Comparison of ENCODE assay signal across 16 cellular contexts in the genomic region with DNA sequence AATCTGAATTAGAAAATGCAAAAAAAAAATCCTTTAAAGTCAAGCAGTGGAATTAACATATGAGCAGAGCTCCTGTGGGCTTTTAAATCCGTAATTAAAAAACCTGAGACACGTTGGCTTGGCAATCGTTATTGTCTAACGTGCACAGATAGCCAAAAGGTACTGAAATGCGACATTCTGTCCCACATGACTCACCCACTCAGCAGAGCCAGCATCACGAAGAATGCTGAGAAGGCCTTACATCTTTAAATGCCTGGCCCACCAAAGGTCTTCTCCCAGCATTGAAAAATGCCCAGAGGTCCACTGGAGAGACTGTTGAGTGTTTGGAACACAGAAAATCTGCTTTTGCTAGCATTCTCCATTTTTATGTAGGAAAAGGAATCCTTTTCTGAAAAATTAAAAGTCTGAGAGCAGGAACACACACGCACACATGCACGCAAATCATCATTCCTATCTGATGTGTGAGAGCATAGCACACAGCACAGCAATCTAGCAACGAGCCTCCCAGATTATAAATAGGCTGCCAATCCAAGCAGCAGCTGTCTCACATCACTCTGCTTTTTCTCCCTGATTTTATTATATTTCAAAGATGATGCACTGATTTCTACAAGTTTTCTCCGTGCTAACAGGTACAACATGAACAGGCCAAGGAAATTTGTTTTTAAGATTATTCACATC.
A peak's percentile ranks its signal among the peaks of the same experiment; 100 is the strongest.
DNase-seq lines count a peak whose midpoint lies in the region; ATAC-seq and TF ChIP-seq lines count a peak whose summit lies in the region.
"Had no signal": no experiment of that assay in that cellular context is flagged by ENCODE, and none has a peak within 500 bp of the region (broad histone marks: within the 10 kb centered on the region; RNA-seq: fewer than 3 reads in every experiment).

No MANE protein-coding gene starts in this region.

- no peak overlapping the region for H4K12ac ChIP-seq in trophoblast cell (ENCODE audit: low read depth, low read length)

- no peak overlapping the region for H3K23ac ChIP-seq in trophoblast cell (ENCODE audit: low read length)

- H3K9me3 ChIP-seq in trophoblast cell (ENCODE audit: insufficient read depth, low read depth, low read length) = no peaks in the 10 kb centered on the region
- no peaks in the 10 kb centered on the region for H3K9me3 ChIP-seq in lower lobe of right lung
- no peaks in the 10 kb centered on the region for H3K9me3 ChIP-seq in Karpas-422 (ENCODE audit: low read length)
- H3K9me3 ChIP-seq: BLaER1, stomach had no signal

- H3K9me2 ChIP-seq in Karpas-422 (replicated peaks; ENCODE audit: insufficient read depth, low read length) = no peaks in the 10 kb centered on the region

- H3K9ac ChIP-seq in trophoblast cell (ENCODE audit: low read length) = no peak overlapping the region
- H3K9ac ChIP-seq in Karpas-422 (ENCODE audit: low read length) = no peak overlapping the region
- H3K9ac ChIP-seq: BLaER1 had no signal

- in situ Hi-C loops in G401 (cut with HindIII; ENCODE audit: low sequenced_read_pairs) = no loop called here

- H2BK120ac ChIP-seq in trophoblast cell (ENCODE audit: insufficient read depth, low read length, poor library complexity) = no peak overlapping the region

- H3K36me3 ChIP-seq in trophoblast cell (ENCODE audit: control insufficient read depth in 1 of 2, insufficient read depth in 2 of 2, low read length in 2 of 2) = no peaks in the 10 kb centered on the region
- H3K36me3 ChIP-seq in lower lobe of right lung = no peaks in the 10 kb centered on the region
- H3K36me3 ChIP-seq in Karpas-422 (ENCODE audit: insufficient read depth, low read length) = no peaks in the 10 kb centered on the region

- H2BK5ac ChIP-seq in trophoblast cell (ENCODE audit: low read depth, low read length, poor library complexity) = no peak overlapping the region

- H3K18ac ChIP-seq in trophoblast cell (ENCODE audit: low read length) = no peak overlapping the region

- no peak overlapping the region for H3K14ac ChIP-seq in trophoblast cell (ENCODE audit: low read length)

- no CpG with 5 or more reads among the region's 10 CpGs for WGBS in trophoblast cell (ENCODE audit: extremely low coverage, insufficient coverage, insufficient read length)

- intact Hi-C loops in lower lobe of right lung (cut with DNase I) = no loop called here

- DNase-seq in G401 (ENCODE audit: low spot score) = peak; percentile 58
- DNase-seq in amniotic epithelial cell (ENCODE audit: low read depth) = peak; percentile 47
- peak; percentile 57 for DNase-seq in fibroblast of pulmonary artery (ENCODE audit: low read depth)
- DNase-seq in trophoblast cell = peak; percentile 60 to 77
- no peak for DNase-seq in lower lobe of right lung
- DNase-seq in NCI-H748 treated with DMSO at 0.1 percent for 48 hours (lab: John Stamatoyannopoulos, UW) = no peak
- DNase-seq in Karpas-422 = no peak
- DNase-seq: activated CD4-positive, alpha-beta T cell treated with anti-CD3 and anti-CD28 coated beads, Interleukin-2, amount 50 U/mL, for 1 hour; activated T-cell treated with anti-CD3 and anti-CD28 coated beads, Interleukin-2, amount 50 U/mL, for 48 hours; NCI-H1048; NCI-H2171 treated with DMSO at 0.1 percent for 48 hours; occipital lobe; stomach had no signal

- peaks cover 0 to 3% of the 10 kb centered on the region in 2 experiments for H3K4me1 ChIP-seq in trophoblast cell (ENCODE audit: control insufficient read depth in 1 of 2, insufficient read depth in 2 of 2, low read length in 2 of 2)
- H3K4me1 ChIP-seq in lower lobe of right lung = peaks cover 9% of the 10 kb centered on the region
- H3K4me1 ChIP-seq in Karpas-422 (ENCODE audit: low read length) = peaks cover 22% of the 10 kb centered on the region
- H3K4me1 ChIP-seq: BLaER1 had no signal

- H3K4me2 ChIP-seq in trophoblast cell (ENCODE audit: low read length) (peak overlapping the region; percentile 36), Karpas-422 (ENCODE audit: low read depth, low read length, poor library complexity, severe bottlenecking) (no peak overlapping the region)
- H3K4me2 ChIP-seq: BLaER1 had no signal

- H3K79me2 ChIP-seq in trophoblast cell (ENCODE audit: control insufficient read depth, insufficient read depth, low read length, poor library complexity) (no peaks in the 10 kb centered on the region), Karpas-422 (ENCODE audit: low read length) (peaks cover 71% of the 10 kb centered on the region)

- H2AFZ ChIP-seq in trophoblast cell (ENCODE audit: insufficient read depth, low read length, poor library complexity) (no peak overlapping the region), Karpas-422 (ENCODE audit: low read length) (no peak overlapping the region)

- H3K4ac ChIP-seq in trophoblast cell (ENCODE audit: low read depth, low read length) = no peak overlapping the region

- no peak overlapping the region for H2BK12ac ChIP-seq in trophoblast cell (ENCODE audit: low read length)

- no peak overlapping the region for H4K91ac ChIP-seq in trophoblast cell (ENCODE audit: low read depth, low read length)

- H3K27ac ChIP-seq in trophoblast cell (ENCODE audit: low read depth, low read length) (peak overlapping the region; percentile 6), lower lobe of right lung (no peak overlapping the region), Karpas-422 (ENCODE audit: low read length) (no peak overlapping the region)
- H3K27ac ChIP-seq: BLaER1, stomach had no signal

- H4K8ac ChIP-seq in trophoblast cell (ENCODE audit: low read depth, low read length) = no peak overlapping the region

- no peaks in the 10 kb centered on the region for H3K79me1 ChIP-seq in trophoblast cell (ENCODE audit: low read length)

- H3K27me3 ChIP-seq in trophoblast cell (ENCODE audit: insufficient read depth, low read length) (no peaks in the 10 kb centered on the region), lower lobe of right lung (ENCODE audit: low read depth) (no peaks in the 10 kb centered on the region), Karpas-422 (ENCODE audit: low read length) (no peaks in the 10 kb centered on the region)
- H3K27me3 ChIP-seq: BLaER1, stomach had no signal

- no peak overlapping the region for H2AK5ac ChIP-seq in trophoblast cell (ENCODE audit: low read length)

- TF ChIP-seq CTCF in fibroblast of pulmonary artery (IDR thresholded peaks at IDR 0.05; ENCODE audit: low read length, missing control alignments) (no peak), lower lobe of right lung (IDR thresholded peaks at IDR 0.05) (no peak)

- H4K20me1 ChIP-seq in Karpas-422 (ENCODE audit: insufficient read depth, low read depth, low read length) = no peaks in the 10 kb centered on the region

- ATAC-seq in GM18870 (IDR thresholded peaks at IDR 0.05; ENCODE audit: unreplicated experiment) (no peak), lower lobe of right lung (no peak)
- ATAC-seq: Right ventricle myocardium inferior had no signal

- H3K4me3 ChIP-seq in fibroblast of pulmonary artery (replicated peaks; ENCODE audit: low read depth, low read length) (no peak overlapping the region), trophoblast cell (ENCODE audit: low read depth, low read length) (no peak overlapping the region), lower lobe of right lung (no peak overlapping the region), Karpas-422 (ENCODE audit: low read length) (no peak overlapping the region)
- H3K4me3 ChIP-seq: BLaER1, stomach had no signal

Comparison
In these comparisons a context has a peak if more than half of its experiments do, and no peak if none do; other contexts are left out.
1. DNase-seq: peak in G401 (single experiment), amniotic epithelial cell (single experiment), fibroblast of pulmonary artery (single experiment) and trophoblast cell (2 of 2); none in lower lobe of right lung (single experiment), NCI-H748 treated with DMSO at 0.1 percent for 48 hours (single experiment) and Karpas-422 (single experiment).